In genomic region chr2:150232321-150232720, GRCh38 we compare ENCODE assay signal across 35 cellular contexts.
"Had no signal": no experiment of that assay in that cellular context is flagged by ENCODE, and none has a peak within 500 bp of the region (broad histone marks: within the 10 kb centered on the region; RNA-seq: fewer than 3 reads in every experiment).

No MANE protein-coding gene starts in this region.

- H3K4me1 ChIP-seq: adrenal gland, body of pancreas had no signal

- H3K27ac ChIP-seq: adrenal gland, body of pancreas, SJSA1, VCaP had no signal

- H3K9me3 ChIP-seq: adrenal gland, body of pancreas, breast epithelium, SJSA1 had no signal

- H3K36me3 ChIP-seq: adrenal gland, breast epithelium, SJSA1 had no signal

- H3K27me3 ChIP-seq: adrenal gland, body of pancreas, breast epithelium, SJSA1 had no signal

- H3K4me3 ChIP-seq: adrenal gland, body of pancreas, breast epithelium, SJSA1 had no signal

- ATAC-seq: activated naive CD4-positive, alpha-beta T cell treated with anti-CD3 and anti-CD28 coated beads, Interleukin-2, amount 50 U/mL, for 72 hours; activated T-cell treated with anti-CD3 and anti-CD28 coated beads, Interleukin-2, amount 50 U/mL, for 4 hours; body of pancreas; PC-3 had no signal

- DNase-seq: activated B cell treated with CpG ODN at 0.5 μM for 24 hours; activated CD4-positive, alpha-beta memory T cell treated with anti-CD3 and anti-CD28 coated beads for 36 hours; activated CD4-positive, alpha-beta T cell treated with anti-CD3 and anti-CD28 coated beads for 4 hours; activated CD4-positive, alpha-beta T cell treated with anti-CD3 and anti-CD28 coated beads, Interleukin-2, amount 50 U/mL, for 1 hour; activated CD4-positive, CD25-positive, alpha-beta regulatory T cell treated with anti-CD3 and anti-CD28 coated beads, Interleukin-2, amount 50 U/mL, for 72 hours; activated CD8-positive, alpha-beta memory T cell treated with anti-CD3 and anti-CD28 coated beads, Interleukin-2, amount 50 U/mL, for 4 hours; activated gamma-delta T cell treated with Interleukin-2 at 50 U/mL for 16 hours; activated naive CD4-positive, alpha-beta T cell treated with anti-CD3 and anti-CD28 coated beads for 36 hours; activated T-cell treated with anti-CD3 and anti-CD28 coated beads for 4 hours; activated T-cell treated with anti-CD3 and anti-CD28 coated beads, Interleukin-2, amount 50 U/mL, for 4 hours; adrenal gland; body of pancreas; caudate nucleus; Karpas-422; KBM-7; NCI-H1105 treated with DMSO at 0.1 percent for 48 hours; NCI-H1436; NCI-H1694; NCI-H1930; NCI-H2081 treated with DMSO at 0.1 percent for 48 hours; NCI-H226; NCI-H446 treated with DMSO at 0.1 percent for 48 hours; NCI-H524; NCI-H748 treated with DMSO at 0.1 percent for 48 hours; NK-92 treated with Interleukin-12 subunit alpha and Interleukin-12 subunit beta, amount 100 ng/mL, for 24 hours; PC-3; SHP77; SW 1271; T-helper 1 cell; T-helper 2 cell; T-helper 9 cell had no signal
